11 cellular contexts compared by ENCODE assay signal in genomic region chr3:29759021-29759359, GRCh38.
DNase-seq lines count a peak whose midpoint lies in the region; ATAC-seq, FAIRE-seq and TF ChIP-seq lines count a peak whose summit lies in the region.
"Had no signal": no experiment of that assay in that cellular context is flagged by ENCODE, and none has a peak within 500 bp of the region (broad histone marks: within the 10 kb centered on the region; RNA-seq: fewer than 3 reads in every experiment).

No MANE protein-coding gene starts in this region.

- H3K27me3 ChIP-seq in GM23248 (replicated peaks; ENCODE audit: insufficient read depth): no peaks in the 10 kb centered on the region
- H3K27me3 ChIP-seq in astrocyte (ENCODE audit: insufficient read depth, low read length): no peaks in the 10 kb centered on the region

- DNase-seq in GM23248 (peak; percentile 86), astrocyte (ENCODE audit: low read depth) (no peak), left ventricle myocardium superior (no peak), skeletal muscle cell (ENCODE audit: low read depth) (peak; percentile 86), RKO (ENCODE audit: low spot score) (no peak), COLO829 (ENCODE audit: low spot score) (no peak)
- DNase-seq: activated CD8-positive, alpha-beta T cell treated with anti-CD3 and anti-CD28 coated beads for 36 hours; activated naive CD8-positive, alpha-beta T cell treated with anti-CD3 and anti-CD28 coated beads for 36 hours; CD4-positive, alpha-beta T cell had no signal

- H3K4me1 Mint-ChIP-seq in astrocyte (ENCODE audit: low read depth, unreplicated experiment): peaks cover 56% of the 10 kb centered on the region
- H3K4me1 Mint-ChIP-seq: activated naive CD8-positive, alpha-beta T cell treated with anti-CD3 and anti-CD28 coated beads for 36 hours had no signal

- ATAC-seq in left ventricle myocardium superior: peak; percentile 77
- ATAC-seq in HG03175 (IDR thresholded peaks at IDR 0.05; ENCODE audit: unreplicated experiment): no peak
- ATAC-seq in GM18858 (IDR thresholded peaks at IDR 0.05; ENCODE audit: unreplicated experiment): no peak
- ATAC-seq: activated CD8-positive, alpha-beta T cell treated with anti-CD3 and anti-CD28 coated beads for 36 hours had no signal

- no peaks in the 10 kb centered on the region for H3K27me3 Mint-ChIP-seq in astrocyte (ENCODE audit: low read depth, unreplicated experiment)
- H3K27me3 Mint-ChIP-seq: activated CD8-positive, alpha-beta T cell treated with anti-CD3 and anti-CD28 coated beads for 36 hours had no signal

- H3K4me3 ChIP-seq in GM23248 (peak overlapping the region; percentile 32), astrocyte (ENCODE audit: insufficient read depth, low read depth, low read length) (no peak overlapping the region), skeletal muscle cell (ENCODE audit: low read depth, low read length) (no peak overlapping the region)

- H4K20me1 ChIP-seq in GM23248 (ENCODE audit: insufficient read depth) (no peaks in the 10 kb centered on the region), astrocyte (ENCODE audit: insufficient read depth, low read length) (no peaks in the 10 kb centered on the region)

- H3K9me3 Mint-ChIP-seq in astrocyte (ENCODE audit: unreplicated experiment): no peaks in the 10 kb centered on the region
- H3K9me3 Mint-ChIP-seq: activated CD8-positive, alpha-beta T cell treated with anti-CD3 and anti-CD28 coated beads for 36 hours; activated naive CD8-positive, alpha-beta T cell treated with anti-CD3 and anti-CD28 coated beads for 36 hours; CD4-positive, alpha-beta T cell had no signal

- intact Hi-C loops in left ventricle myocardium superior (cut with micrococcal nuclease): no loop called here

- H3K9ac ChIP-seq in GM23248 (peak overlapping the region; percentile 71), astrocyte (ENCODE audit: low read length) (peak overlapping the region; percentile 73)

- peak overlapping the region; percentile 78 for H3K27ac Mint-ChIP-seq in astrocyte (ENCODE audit: unreplicated experiment)
- H3K27ac Mint-ChIP-seq: activated CD8-positive, alpha-beta T cell treated with anti-CD3 and anti-CD28 coated beads for 36 hours; activated naive CD8-positive, alpha-beta T cell treated with anti-CD3 and anti-CD28 coated beads for 36 hours; CD4-positive, alpha-beta T cell had no signal

- H3F3A ChIP-seq in GM23248 (ENCODE audit: insufficient read depth): peaks cover 57% of the 10 kb centered on the region

- no peak for TF ChIP-seq CTCF in astrocyte (IDR thresholded peaks at IDR 0.05; ENCODE audit: insufficient read depth, low read depth, low read length)

- H2AFZ ChIP-seq in GM23248 (no peak overlapping the region), astrocyte (ENCODE audit: low read depth, low read length) (no peak overlapping the region)

- FAIRE-seq in astrocyte (lab: Jason Lieb, UNC): no peak

- peaks cover 68% of the 10 kb centered on the region for H3K4me1 ChIP-seq in GM23248 (ENCODE audit: insufficient read depth)
- H3K4me1 ChIP-seq in astrocyte (ENCODE audit: insufficient read depth, low read length): peaks cover 36% of the 10 kb centered on the region

- H3K9me3 ChIP-seq in GM23248 (ENCODE audit: low read depth) (no peaks in the 10 kb centered on the region), astrocyte (ENCODE audit: insufficient read depth, low read depth, low read length) (no peaks in the 10 kb centered on the region)

- H3K9me2 ChIP-seq in GM23248 (ENCODE audit: insufficient read depth): no peaks in the 10 kb centered on the region

- H3K27ac ChIP-seq in GM23248 (peak overlapping the region; percentile 82), astrocyte (ENCODE audit: low read depth, low read length) (peak overlapping the region; percentile 72)

- H3K36me3 Mint-ChIP-seq in astrocyte (ENCODE audit: low read depth, unreplicated experiment): peaks cover 2% of the 10 kb centered on the region
- H3K36me3 Mint-ChIP-seq: activated naive CD8-positive, alpha-beta T cell treated with anti-CD3 and anti-CD28 coated beads for 36 hours had no signal

- peak overlapping the region; percentile 78 for H3K4me2 ChIP-seq in GM23248 (ENCODE audit: unreplicated experiment)
- H3K4me2 ChIP-seq in astrocyte (ENCODE audit: low read length): peak overlapping the region; percentile 68

- H3K4me3 Mint-ChIP-seq in astrocyte (ENCODE audit: unreplicated experiment): no peak overlapping the region
- H3K4me3 Mint-ChIP-seq: activated CD8-positive, alpha-beta T cell treated with anti-CD3 and anti-CD28 coated beads for 36 hours; activated naive CD8-positive, alpha-beta T cell treated with anti-CD3 and anti-CD28 coated beads for 36 hours; CD4-positive, alpha-beta T cell had no signal

- H3K79me2 ChIP-seq in GM23248 (ENCODE audit: insufficient read depth) (peaks cover 15% of the 10 kb centered on the region; the same call in 1 of the 2 replicates), astrocyte (ENCODE audit: insufficient read depth, low read length) (no peaks in the 10 kb centered on the region)

- in situ Hi-C loops in GM23248 (cut with MboI): loop anchor here (25.0 kb wide), 2 partner anchors 472 to 847 kb away; partner anchors contain the start of gene RBMS3

- H3K36me3 ChIP-seq in GM23248 (ENCODE audit: low read depth) (no peaks in the 10 kb centered on the region), astrocyte (ENCODE audit: insufficient read depth, low read length) (no peaks in the 10 kb centered on the region)

- 0 to 2% methylated on average over 3 of the region's 3 CpGs for WGBS in GM23248 (ENCODE audit: low coverage in 1 of 2, low lambda C conversion rate in 2 of 2, missing lambda C conversion rate in 2 of 2), 2 experiments

Comparison
In these comparisons a context has a peak if more than half of its experiments do, and no peak if none do; other contexts are left out.
1. DNase-seq: peak in GM23248 (single experiment) and skeletal muscle cell (single experiment); none in astrocyte (single experiment), left ventricle myocardium superior (single experiment), RKO (single experiment) and COLO829 (single experiment).